ENCODE assay signal across 8 cellular contexts in genomic region chr1:232599178-232600041, GRCh38. TPM values are rescaled to one million over a fixed set of nuclear protein-coding genes. Genes with fewer than 3 reads are reported as not detected.
DNase-seq lines count a peak whose midpoint lies in the region; ATAC-seq and TF ChIP-seq lines count a peak whose summit lies in the region.

No MANE protein-coding gene starts in this region.

- H3K36me3 Mint-ChIP-seq in neural progenitor cell, result peaks cover 33% of the 10 kb centered on the region

- 68% methylated on average over 10 of the region's 11 CpGs for WGBS in esophagus muscularis mucosa

- H3K4me2 ChIP-seq in PC-3 (ENCODE audit: low read length), result no peak overlapping the region
- no peak overlapping the region for H3K4me2 ChIP-seq in neural progenitor cell

- H3K9me3 Mint-ChIP-seq in neural progenitor cell, result peaks cover 11% of the 10 kb centered on the region

- BruUV-seq in PC-3 (replicated peaks; lab: Mats Ljungman, UMichigan), result no TSS peak

- H3K27me3 Mint-ChIP-seq in neural progenitor cell (ENCODE audit: insufficient read depth, low read depth), result peaks cover 3% of the 10 kb centered on the region

- no peaks in the 10 kb centered on the region for H3K36me3 ChIP-seq in PC-3 (ENCODE audit: low read depth, low read length)
- no peaks in the 10 kb centered on the region for H3K36me3 ChIP-seq in neural progenitor cell
- peaks cover 0 to 2% (median 0%) of the 10 kb centered on the region in 4 donors for H3K36me3 ChIP-seq in esophagus muscularis mucosa
- no peaks in the 10 kb centered on the region for H3K36me3 ChIP-seq in left lung

- no peak for TF ChIP-seq POLR2A in esophagus muscularis mucosa (IDR thresholded peaks at IDR 0.05; ENCODE audit: low read depth)

- H3K4me1 Mint-ChIP-seq in neural progenitor cell, result peaks cover 58% of the 10 kb centered on the region

- DNase-seq in NCI-H1436 (lab: John Stamatoyannopoulos, UW) (peak; percentile 83), NCI-H1436 treated with DMSO at 0.1 percent for 48 hours (lab: John Stamatoyannopoulos, UW) (no peak), PC-3 (peak; percentile 22), neural progenitor cell (ENCODE audit: low spot score) (no peak), esophagus muscularis mucosa (ENCODE audit: extremely low spot score) (no peak), cerebellar nuclear complex (lab: John Stamatoyannopoulos, UW) (no peak), left lung (no peak)

- H2AFZ ChIP-seq in PC-3 (ENCODE audit: low read length), result no peak overlapping the region
- no peak overlapping the region for H2AFZ ChIP-seq in neural progenitor cell (replicated peaks)

- H3K9me3 ChIP-seq in PC-3 (ENCODE audit: low read length), result no peaks in the 10 kb centered on the region
- no peaks in the 10 kb centered on the region for H3K9me3 ChIP-seq in neural progenitor cell (ENCODE audit: low read depth)
- H3K9me3 ChIP-seq in esophagus muscularis mucosa, result no peaks in the 10 kb centered on the region
- no peaks in the 10 kb centered on the region for H3K9me3 ChIP-seq in left lung

- H3K9me2 ChIP-seq in PC-3 (replicated peaks; ENCODE audit: low read length), result no peaks in the 10 kb centered on the region

- H3K27ac ChIP-seq in PC-3 (ENCODE audit: low read length), result no peak overlapping the region
- no peak overlapping the region for H3K27ac ChIP-seq in neural progenitor cell
- H3K27ac ChIP-seq in esophagus muscularis mucosa (replicated peaks in 1 of 4), result no peak overlapping the region
- H3K27ac ChIP-seq in left lung, result peak overlapping the region in 1 of 2 donors; percentile 63

- intact Hi-C loops in PC-3 (cut with micrococcal nuclease) (no loop called here), esophagus muscularis mucosa (cut with DNase I) (no loop called here), left lung (cut with DNase I) (no loop called here)

- TF ChIP-seq EP300 in esophagus muscularis mucosa (IDR thresholded peaks at IDR 0.05), result no peak

- H3F3A ChIP-seq in PC-3 (ENCODE audit: low read length, unreplicated experiment) (no peaks in the 10 kb centered on the region), neural progenitor cell (ENCODE audit: low read depth) (peaks cover 18% of the 10 kb centered on the region)

- H3K4me3 ChIP-seq in PC-3 (ENCODE audit: low read length), result no peak overlapping the region
- H3K4me3 ChIP-seq in neural progenitor cell, result no peak overlapping the region
- no peak overlapping the region for H3K4me3 ChIP-seq in esophagus muscularis mucosa
- no peak overlapping the region for H3K4me3 ChIP-seq in left lung

- POLR2A ChIA-PET in PC-3 (lab: Charles Lee; ENCODE audit: unreplicated experiment), result no interaction called here

- TF ChIP-seq CTCF in PC-3 (conservative IDR thresholded peaks at IDR 0.05; ENCODE audit: low read depth, low read length) (no peak), neural progenitor cell (IDR thresholded peaks at IDR 0.05) (no peak), esophagus muscularis mucosa (IDR thresholded peaks at IDR 0.05) (no peak), left lung (IDR thresholded peaks at IDR 0.05) (no peak)

- H4K20me1 ChIP-seq in PC-3 (ENCODE audit: low read length) (no peaks in the 10 kb centered on the region), neural progenitor cell (ENCODE audit: low read depth) (peaks cover 5% of the 10 kb centered on the region)

- H3K79me2 ChIP-seq in PC-3 (ENCODE audit: low read length), result no peaks in the 10 kb centered on the region
- peaks cover 6% of the 10 kb centered on the region for H3K79me2 ChIP-seq in neural progenitor cell (ENCODE audit: low read depth)

- no peak overlapping the region for H3K9ac ChIP-seq in PC-3 (ENCODE audit: low read length)
- no peak overlapping the region for H3K9ac ChIP-seq in neural progenitor cell

- H3K27me3 ChIP-seq in PC-3 (ENCODE audit: low read length), result no peaks in the 10 kb centered on the region
- H3K27me3 ChIP-seq in neural progenitor cell, result no peaks in the 10 kb centered on the region
- no peaks in the 10 kb centered on the region for H3K27me3 ChIP-seq in esophagus muscularis mucosa
- no peaks in the 10 kb centered on the region for H3K27me3 ChIP-seq in left lung

- ATAC-seq in HG03066 (IDR thresholded peaks at IDR 0.05; ENCODE audit: low read depth, unreplicated experiment) (peak; percentile 53), PC-3 (peak; percentile 46), left lung (no peak)

- peak overlapping the region; percentile 80 for H3K27ac Mint-ChIP-seq in neural progenitor cell

- CTCF ChIA-PET in PC-3 (lab: Charles Lee), result no interaction called here

- H3K4me3 Mint-ChIP-seq in neural progenitor cell, result no peak overlapping the region

- H3K4me1 ChIP-seq in PC-3 (ENCODE audit: insufficient read depth, low read length) (peaks cover 18% of the 10 kb centered on the region), neural progenitor cell (peaks cover 27% of the 10 kb centered on the region), esophagus muscularis mucosa (peaks cover 44 to 59% (median 49%) of the 10 kb centered on the region in 4 donors), left lung (peaks cover 6 to 43% of the 10 kb centered on the region in 2 donors)

RNA-seq across cellular contexts. Expression of gene SIPA1L2, which starts 30.5 kb away (rescaled TPM):
- total RNA-seq in PC-3 (2014; rRNA removed) (8.9 and 9.8 TPM in 2 replicates), neural progenitor cell (ENCODE audit: low replicate concordance) (19.5 and 24.8 TPM in 2 replicates), esophagus muscularis mucosa (10 to 100 TPM; 37.4 to 59.0 (median 43.0) TPM), left lung (10 to 100 TPM; 19.4 to 28.8 TPM)

Comparison
In these comparisons a context has a peak if more than half of its experiments do, and no peak if none do; other contexts are left out.
1. DNase-seq: peak in NCI-H1436 (single experiment) and PC-3 (single experiment); none in NCI-H1436 treated with DMSO at 0.1 percent for 48 hours (single experiment), neural progenitor cell (single experiment), esophagus muscularis mucosa (single experiment), cerebellar nuclear complex (0 of 2) and left lung (0 of 2).